In the genomic region with DNA sequence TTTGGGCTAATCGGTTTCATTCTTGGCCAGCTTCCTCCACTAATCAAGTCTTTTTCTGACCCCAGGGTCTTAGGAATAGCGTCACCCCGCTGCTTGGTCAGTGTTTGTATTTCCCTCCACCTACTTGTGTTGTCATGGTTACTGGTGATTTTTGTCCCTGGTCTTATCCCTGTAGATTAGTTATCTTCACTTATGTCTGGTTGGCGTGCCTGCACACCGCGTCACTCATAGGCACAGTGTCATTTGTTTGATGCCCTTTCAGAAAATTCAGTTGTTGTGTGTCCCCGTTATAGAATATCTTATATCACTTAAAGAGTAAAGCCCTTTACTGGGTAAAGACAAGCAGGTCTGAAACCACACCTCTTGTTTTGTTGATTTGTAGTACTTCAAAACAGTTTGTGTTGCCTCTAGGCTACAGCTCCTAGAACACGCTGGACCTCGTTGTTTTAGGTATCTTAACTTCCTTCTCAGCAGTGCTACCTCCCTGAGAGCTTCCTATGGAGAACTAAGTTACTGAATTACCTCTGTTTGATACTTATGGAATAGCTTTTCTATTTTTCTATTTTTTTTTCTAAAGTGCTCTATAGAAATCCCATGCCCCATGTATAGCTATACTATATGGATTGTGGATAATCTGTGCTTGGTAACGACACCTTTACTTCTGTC, we compare ENCODE assay signal across 8 cellular contexts. TPM values are rescaled to one million over a fixed set of nuclear protein-coding genes. Genes with fewer than 3 reads are reported as not detected.
A peak's percentile ranks its signal among the peaks of the same experiment; 100 is the strongest.
DNase-seq lines count a peak whose midpoint lies in the region; ATAC-seq, FAIRE-seq and TF ChIP-seq lines count a peak whose summit lies in the region.

No MANE protein-coding gene starts in this region.

- FAIRE-seq in HepG2 (lab: Jason Lieb, UNC): no peak

- peaks cover 61% of the 10 kb centered on the region for H3K4me1 ChIP-seq in HepG2 (ENCODE audit: insufficient read depth, low read length)

- WGBS in HepG2 (ENCODE audit: low lambda C conversion rate): 3% methylated on average over 10 of the region's 10 CpGs

- H3K4me3 Mint-ChIP-seq in CD4-positive, alpha-beta T cell: peak overlapping the region; percentile 92
- H3K4me3 Mint-ChIP-seq in HFFc6: peak overlapping the region; percentile 93

- in situ Hi-C loops in HepG2 (cut with HindIII; ENCODE audit: extremely low pct_ligation_motif_present, low pct_unique_long_range_greater_than_20kb): no loop called here

- no peak for TF ChIP-seq CTCF in CD4-positive, alpha-beta T cell (IDR thresholded peaks at IDR 0.05)
- TF ChIP-seq CTCF in HFFc6 (IDR thresholded peaks at IDR 0.05) (no peak), choroid plexus epithelial cell (conservative IDR thresholded peaks at IDR 0.05; ENCODE audit: low read depth, low read length) (no peak), HepG2 (CRISPR knock-in tag; IDR thresholded peaks at IDR 0.05) (no peak)

- peak overlapping the region; percentile 87 for H3K27ac Mint-ChIP-seq in CD4-positive, alpha-beta T cell
- H3K27ac Mint-ChIP-seq in HFFc6: peak overlapping the region; percentile 99

- no peak overlapping the region for H2AFZ ChIP-seq in HepG2 (ENCODE audit: low read length)

- peak overlapping the region; percentile 77 for H3K4me2 ChIP-seq in HepG2 (ENCODE audit: low read depth, low read length)

- no peak for TF ChIP-seq EP300 in HepG2 (IDR thresholded peaks at IDR 0.05; ENCODE audit: low read depth in 2 of 2, low read length in 2 of 2)
- no peak for TF ChIP-seq EP300 in HepG2 (CRISPR knock-in tag; IDR thresholded peaks at IDR 0.05; ENCODE audit: borderline replicate concordance)

- H3K79me2 ChIP-seq in HepG2 (ENCODE audit: insufficient read depth, low read length): peaks cover 51% of the 10 kb centered on the region

- POLR2A ChIA-PET in CD4-positive, alpha-beta T cell (lab: Charles Lee): interaction anchor here (0.9 to 2.1 kb wide), 3 partner anchors 188 to 658 kb away, joined by 3 to 7 read pairs (median 4); a partner anchor contains a TSS
- POLR2A ChIA-PET in HepG2 (lab: Yijun Ruan, JAX): no interaction called here

- H3K27me3 ChIP-seq in CD4-positive, alpha-beta T cell (ENCODE audit: control insufficient read depth, insufficient read depth, low read length): no peaks in the 10 kb centered on the region
- H3K27me3 ChIP-seq in HepG2 (ENCODE audit: control insufficient read depth in 1 of 2, insufficient read depth in 2 of 2, low read length in 2 of 2): no peaks in the 10 kb centered on the region; a peak in 1 of 5 replicates

- peaks cover 31% of the 10 kb centered on the region for H3K4me1 Mint-ChIP-seq in CD4-positive, alpha-beta T cell (ENCODE audit: low read depth)
- peaks cover 23% of the 10 kb centered on the region for H3K4me1 Mint-ChIP-seq in HFFc6 (ENCODE audit: low read depth)

- peaks cover 9% of the 10 kb centered on the region for H3K36me3 Mint-ChIP-seq in CD4-positive, alpha-beta T cell (ENCODE audit: low read depth)
- H3K36me3 Mint-ChIP-seq in HFFc6 (ENCODE audit: low read depth): no peaks in the 10 kb centered on the region

- TF ChIP-seq POLR2A in HepG2 (IDR thresholded peaks at IDR 0.05; ENCODE audit: insufficient read depth in 1 of 2, low read depth in 2 of 2, low read length in 2 of 2): no peak
- TF ChIP-seq POLR2A in GM18505 (IDR thresholded peaks at IDR 0.05; ENCODE audit: borderline replicate concordance, extremely low read depth, insufficient read depth, insufficient read length): no peak

- no peak for TF ChIP-seq RAD21 in HepG2 (CRISPR knock-in tag; IDR thresholded peaks at IDR 0.05)

- H3K9me3 ChIP-seq in CD4-positive, alpha-beta T cell (ENCODE audit: control insufficient read depth, low read length): no peaks in the 10 kb centered on the region
- H3K9me3 ChIP-seq in HepG2 (ENCODE audit: low read length): no peaks in the 10 kb centered on the region

- CTCF ChIA-PET in CD4-positive, alpha-beta T cell (lab: Charles Lee): interaction anchor here (1.2 to 1.6 kb wide), 3 partner anchors 15 to 195 kb away, joined by 3 read pairs; a partner anchor contains a TSS
- CTCF ChIA-PET in HepG2 (lab: Yijun Ruan, JAX; ENCODE audit: low intra/inter-chr PET ratio, low total read pairs): no interaction called here

- no peaks in the 10 kb centered on the region for H3K36me3 ChIP-seq in HepG2 (replicated peaks in 1 of 2; ENCODE audit: control insufficient read depth in 1 of 2, insufficient read depth in 2 of 2, low read length in 2 of 2)

- BruUV-seq in HepG2 (replicated peaks; lab: Mats Ljungman, UMichigan): no TSS peak

- H3K9ac ChIP-seq in HepG2 (ENCODE audit: insufficient read depth, low read depth, low read length): peak overlapping the region; percentile 96

- no peaks in the 10 kb centered on the region for H3K27me3 Mint-ChIP-seq in CD4-positive, alpha-beta T cell
- H3K27me3 Mint-ChIP-seq in HFFc6 (ENCODE audit: insufficient read depth): no peaks in the 10 kb centered on the region

- peak in 2 of 10 experiments; percentile 2 for DNase-seq in CD4-positive, alpha-beta T cell
- DNase-seq in HFFc6 (peak; percentile 88), RKO (ENCODE audit: low spot score) (peak; percentile 88), choroid plexus epithelial cell (ENCODE audit: low read depth) (peak; percentile 81), HepG2 (ENCODE audit: low spot score) (peak; percentile 43), substantia nigra (lab: John Stamatoyannopoulos, UW) (peak in 4 of 49 donors; percentile 29 to 55 (median 37))

- no peak for ATAC-seq in CD4-positive, alpha-beta T cell (ENCODE audit: poor library complexity)
- peak; percentile 49 for ATAC-seq in HepG2
- no peak for ATAC-seq in HG03039 (IDR thresholded peaks at IDR 0.05; ENCODE audit: unreplicated experiment)
- no peak for ATAC-seq in GM18505 (IDR thresholded peaks at IDR 0.05; ENCODE audit: unreplicated experiment)

- no peaks in the 10 kb centered on the region for H4K20me1 ChIP-seq in HepG2 (ENCODE audit: insufficient read depth, low read length)

- H3K27ac ChIP-seq in CD4-positive, alpha-beta T cell (ENCODE audit: low read depth, low read length): no peak overlapping the region
- peak overlapping the region; percentile 87 for H3K27ac ChIP-seq in HepG2 (ENCODE audit: extremely low read length, insufficient read depth, low read length)
- peak overlapping the region; percentile 93 for H3K27ac ChIP-seq in substantia nigra (ENCODE audit: low read depth, low read length, poor library complexity, severe bottlenecking)

- H3K4me3 ChIP-seq in choroid plexus epithelial cell (ENCODE audit: low read depth, low read length): peak overlapping the region; percentile 96
- H3K4me3 ChIP-seq in HepG2 (replicated peaks in 1 of 3; ENCODE audit: insufficient read depth in 1 of 3, low read depth in 2 of 3, low read length in 3 of 3): peak overlapping the region; percentile 71 to 88 (median 84)

- H3K9me3 Mint-ChIP-seq in CD4-positive, alpha-beta T cell: no peaks in the 10 kb centered on the region
- no peaks in the 10 kb centered on the region for H3K9me3 Mint-ChIP-seq in HFFc6

- intact Hi-C loops in CD4-positive, alpha-beta T cell (cut with DNase I, micrococcal nuclease): loop anchor here in 1 of 2 experiments (2.0 to 10.0 kb wide), 5 partner anchors 465 to 1445 kb away; a partner anchor contains a TSS
- intact Hi-C loops in HepG2 (cut with micrococcal nuclease; ENCODE audit: unreplicated experiment): loop anchor here (10.0 kb wide), 3 partner anchors 85 to 655 kb away; a partner anchor contains a TSS

RNA-seq across cellular contexts. Expression of a gene that starts 0.9 kb away (rescaled TPM):
- total RNA-seq in CD4-positive, alpha-beta T cell: 10 to 100 TPM; 15.0 to 15.3 TPM
- 1 to 10 TPM; 5.3 to 9.9 (median 6.9) TPM for total RNA-seq in HFFc6 (2021; fragmentation: NEBNext Ultra II Directional; extraction: Animal tissue kit (Norgen Biotek cat#: 25700))
- 5.0 and 12.0 TPM in 2 replicates for total RNA-seq in HepG2 (2016; rRNA removed; fragmentation: Illumina TruSeq; extraction: Trizol)
- 7.8 and 10.3 TPM in 2 replicates for total RNA-seq in HepG2 (2016; cell fraction: cytosol; rRNA removed; fragmentation: Illumina TruSeq; extraction: Trizol; ENCODE audit: low read depth)
- total RNA-seq in HepG2 (2016; cell fraction: insoluble cytoplasmic fraction; rRNA removed; fragmentation: Illumina TruSeq; extraction: Trizol): 3.1 and 9.8 TPM in 2 replicates
- 7.6 and 7.9 TPM in 2 replicates for total RNA-seq in HepG2 (2016; cell fraction: membrane; rRNA removed; fragmentation: Illumina TruSeq; extraction: Trizol)
- total RNA-seq in HepG2 (2016; cell fraction: nucleus; rRNA removed; fragmentation: Illumina TruSeq; extraction: Trizol): 28.2 and 41.8 TPM in 2 replicates
- 12.0 and 13.6 TPM in 2 replicates for polyA plus RNA-seq in HepG2 (2011; rRNA removed)
- 4.7 and 6.2 TPM in 2 replicates for polyA plus RNA-seq in HepG2 (2011; cell fraction: cytosol; rRNA removed)
- polyA plus RNA-seq in HepG2 (2011; cell fraction: nucleus; rRNA removed): 46.0 and 60.3 TPM in 2 replicates
- polyA plus RNA-seq in HepG2 (2012): 2.4 and 3.9 TPM in 2 replicates
- polyA plus RNA-seq in HepG2 (2016; cell fraction: cytosol; fragmentation: Illumina TruSeq; extraction: Trizol; ENCODE audit: low read depth): 0.12 and 0.15 TPM in 2 replicates
- polyA plus RNA-seq in HepG2 (2016; cell fraction: insoluble cytoplasmic fraction; fragmentation: Illumina TruSeq; extraction: Trizol; ENCODE audit: low read depth): 1.2 and 2.0 TPM in 2 replicates
- 0.31 and 0.49 TPM in 2 replicates for polyA plus RNA-seq in HepG2 (2016; cell fraction: membrane; fragmentation: Illumina TruSeq; extraction: Trizol; ENCODE audit: low read depth)
- 9.7 and 12.2 TPM in 2 replicates for polyA plus RNA-seq in HepG2 (2016; cell fraction: nucleus; fragmentation: Illumina TruSeq; extraction: Trizol; ENCODE audit: insufficient read depth, low read depth)
- 84.7 and 179 TPM in 2 replicates for polyA minus RNA-seq in HepG2 (2011; rRNA and poly(A)+ RNA removed; ENCODE audit: low replicate concordance)
- polyA minus RNA-seq in HepG2 (2011; cell fraction: cytosol; rRNA and poly(A)+ RNA removed): 4.5 and 9.7 TPM in 2 replicates
- polyA minus RNA-seq in HepG2 (2011; cell fraction: nucleus; rRNA and poly(A)+ RNA removed): 97.5 and 109 TPM in 2 replicates

RNA-seq across cellular contexts. Expression of a gene that starts 7.7 kb away (rescaled TPM):
- total RNA-seq in CD4-positive, alpha-beta T cell: 1 to 10 TPM; 1.1 TPM
- total RNA-seq in HFFc6 (2021; fragmentation: NEBNext Ultra II Directional; extraction: Animal tissue kit (Norgen Biotek cat#: 25700)): 10 to 100 TPM; 17.5 to 47.5 (median 40.3) TPM
- total RNA-seq in HepG2 (2016; rRNA removed; fragmentation: Illumina TruSeq; extraction: Trizol): 95.2 and 130 TPM in 2 replicates
- 21.5 and 22.7 TPM in 2 replicates for total RNA-seq in HepG2 (2016; cell fraction: cytosol; rRNA removed; fragmentation: Illumina TruSeq; extraction: Trizol; ENCODE audit: low read depth)
- 93.0 and 140 TPM in 2 replicates for total RNA-seq in HepG2 (2016; cell fraction: insoluble cytoplasmic fraction; rRNA removed; fragmentation: Illumina TruSeq; extraction: Trizol)
- 21.2 and 24.3 TPM in 2 replicates for total RNA-seq in HepG2 (2016; cell fraction: membrane; rRNA removed; fragmentation: Illumina TruSeq; extraction: Trizol)
- 34.3 and 34.5 TPM in 2 replicates for total RNA-seq in HepG2 (2016; cell fraction: nucleus; rRNA removed; fragmentation: Illumina TruSeq; extraction: Trizol)
- polyA plus RNA-seq in HepG2 (2011; rRNA removed): 58.9 and 80.8 TPM in 2 replicates
- 53.2 and 54.1 TPM in 2 replicates for polyA plus RNA-seq in HepG2 (2011; cell fraction: cytosol; rRNA removed)
- 16.3 and 20.2 TPM in 2 replicates for polyA plus RNA-seq in HepG2 (2011; cell fraction: nucleus; rRNA removed)
- 20.4 and 35.6 TPM in 2 replicates for polyA plus RNA-seq in HepG2 (2012)
- 9.6 and 10.6 TPM in 2 replicates for polyA plus RNA-seq in HepG2 (2016; cell fraction: cytosol; fragmentation: Illumina TruSeq; extraction: Trizol; ENCODE audit: low read depth)
- 120 and 134 TPM in 2 replicates for polyA plus RNA-seq in HepG2 (2016; cell fraction: insoluble cytoplasmic fraction; fragmentation: Illumina TruSeq; extraction: Trizol; ENCODE audit: low read depth)
- polyA plus RNA-seq in HepG2 (2016; cell fraction: membrane; fragmentation: Illumina TruSeq; extraction: Trizol; ENCODE audit: low read depth): 12.6 and 12.8 TPM in 2 replicates
- polyA plus RNA-seq in HepG2 (2016; cell fraction: nucleus; fragmentation: Illumina TruSeq; extraction: Trizol; ENCODE audit: insufficient read depth, low read depth): 45.5 and 48.6 TPM in 2 replicates
- 39.5 and 179 TPM in 2 replicates for polyA minus RNA-seq in HepG2 (2011; rRNA and poly(A)+ RNA removed; ENCODE audit: low replicate concordance)
- 18.0 and 21.6 TPM in 2 replicates for polyA minus RNA-seq in HepG2 (2011; cell fraction: cytosol; rRNA and poly(A)+ RNA removed)
- 13.1 and 18.2 TPM in 2 replicates for polyA minus RNA-seq in HepG2 (2011; cell fraction: nucleus; rRNA and poly(A)+ RNA removed)

Comparison
In these comparisons a context has a peak if more than half of its experiments do, and no peak if none do; other contexts are left out.
1. RNA of a gene that starts 7.7 kb away (total RNA-seq): 21.2 to 140 TPM in HepG2 and 17.5 to 47.5 TPM in HFFc6; 1.1 TPM in CD4-positive, alpha-beta T cell; every median in the first group is over 4 times any median in the second.